Comparison of ENCODE assay signal across 2 cellular contexts in the genomic region with DNA sequence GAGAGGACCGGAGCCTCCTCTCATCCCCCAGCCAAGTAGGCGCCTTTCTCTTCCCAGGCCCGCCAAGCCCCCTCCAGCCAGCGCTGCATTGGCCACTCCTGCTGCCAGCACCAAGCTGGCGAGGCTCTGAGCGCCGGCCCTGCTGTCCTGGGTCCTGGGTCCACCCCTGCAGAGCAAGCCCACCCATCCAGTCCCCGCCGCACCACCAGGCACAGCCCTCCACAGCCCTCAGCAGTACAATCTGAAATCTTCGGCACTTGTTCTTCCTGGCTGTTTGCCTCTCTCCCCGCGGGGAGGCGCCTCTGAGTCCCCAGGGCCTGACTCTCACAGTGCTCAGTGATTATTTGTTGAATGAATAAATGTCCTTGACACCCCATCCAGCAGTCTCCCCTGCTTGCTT.
TF ChIP-seq lines count a peak whose summit lies in the region.

No MANE protein-coding gene starts in this region.

TF ChIP-seq in HCT116, 20 proteins besides CTCF, POLR2A, EP300 and RAD21 (continued from another document):
- TF ChIP-seq, protein P1, sequence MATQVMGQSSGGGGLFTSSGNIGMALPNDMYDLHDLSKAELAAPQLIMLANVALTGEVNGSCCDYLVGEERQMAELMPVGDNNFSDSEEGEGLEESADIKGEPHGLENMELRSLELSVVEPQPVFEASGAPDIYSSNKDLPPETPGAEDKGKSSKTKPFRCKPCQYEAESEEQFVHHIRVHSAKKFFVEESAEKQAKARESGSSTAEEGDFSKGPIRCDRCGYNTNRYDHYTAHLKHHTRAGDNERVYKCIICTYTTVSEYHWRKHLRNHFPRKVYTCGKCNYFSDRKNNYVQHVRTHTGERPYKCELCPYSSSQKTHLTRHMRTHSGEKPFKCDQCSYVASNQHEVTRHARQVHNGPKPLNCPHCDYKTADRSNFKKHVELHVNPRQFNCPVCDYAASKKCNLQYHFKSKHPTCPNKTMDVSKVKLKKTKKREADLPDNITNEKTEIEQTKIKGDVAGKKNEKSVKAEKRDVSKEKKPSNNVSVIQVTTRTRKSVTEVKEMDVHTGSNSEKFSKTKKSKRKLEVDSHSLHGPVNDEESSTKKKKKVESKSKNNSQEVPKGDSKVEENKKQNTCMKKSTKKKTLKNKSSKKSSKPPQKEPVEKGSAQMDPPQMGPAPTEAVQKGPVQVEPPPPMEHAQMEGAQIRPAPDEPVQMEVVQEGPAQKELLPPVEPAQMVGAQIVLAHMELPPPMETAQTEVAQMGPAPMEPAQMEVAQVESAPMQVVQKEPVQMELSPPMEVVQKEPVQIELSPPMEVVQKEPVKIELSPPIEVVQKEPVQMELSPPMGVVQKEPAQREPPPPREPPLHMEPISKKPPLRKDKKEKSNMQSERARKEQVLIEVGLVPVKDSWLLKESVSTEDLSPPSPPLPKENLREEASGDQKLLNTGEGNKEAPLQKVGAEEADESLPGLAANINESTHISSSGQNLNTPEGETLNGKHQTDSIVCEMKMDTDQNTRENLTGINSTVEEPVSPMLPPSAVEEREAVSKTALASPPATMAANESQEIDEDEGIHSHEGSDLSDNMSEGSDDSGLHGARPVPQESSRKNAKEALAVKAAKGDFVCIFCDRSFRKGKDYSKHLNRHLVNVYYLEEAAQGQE (IDR thresholded peaks at IDR 0.05; ENCODE audit: low read depth) = no peak

TF ChIP-seq in SK-N-SH treated with all-trans-retinoic acid at 6 μM for 48 hours, 23 proteins besides CTCF, POLR2A, EP300 and RAD21 (continued from another document):
- TF ChIP-seq, protein P2, sequence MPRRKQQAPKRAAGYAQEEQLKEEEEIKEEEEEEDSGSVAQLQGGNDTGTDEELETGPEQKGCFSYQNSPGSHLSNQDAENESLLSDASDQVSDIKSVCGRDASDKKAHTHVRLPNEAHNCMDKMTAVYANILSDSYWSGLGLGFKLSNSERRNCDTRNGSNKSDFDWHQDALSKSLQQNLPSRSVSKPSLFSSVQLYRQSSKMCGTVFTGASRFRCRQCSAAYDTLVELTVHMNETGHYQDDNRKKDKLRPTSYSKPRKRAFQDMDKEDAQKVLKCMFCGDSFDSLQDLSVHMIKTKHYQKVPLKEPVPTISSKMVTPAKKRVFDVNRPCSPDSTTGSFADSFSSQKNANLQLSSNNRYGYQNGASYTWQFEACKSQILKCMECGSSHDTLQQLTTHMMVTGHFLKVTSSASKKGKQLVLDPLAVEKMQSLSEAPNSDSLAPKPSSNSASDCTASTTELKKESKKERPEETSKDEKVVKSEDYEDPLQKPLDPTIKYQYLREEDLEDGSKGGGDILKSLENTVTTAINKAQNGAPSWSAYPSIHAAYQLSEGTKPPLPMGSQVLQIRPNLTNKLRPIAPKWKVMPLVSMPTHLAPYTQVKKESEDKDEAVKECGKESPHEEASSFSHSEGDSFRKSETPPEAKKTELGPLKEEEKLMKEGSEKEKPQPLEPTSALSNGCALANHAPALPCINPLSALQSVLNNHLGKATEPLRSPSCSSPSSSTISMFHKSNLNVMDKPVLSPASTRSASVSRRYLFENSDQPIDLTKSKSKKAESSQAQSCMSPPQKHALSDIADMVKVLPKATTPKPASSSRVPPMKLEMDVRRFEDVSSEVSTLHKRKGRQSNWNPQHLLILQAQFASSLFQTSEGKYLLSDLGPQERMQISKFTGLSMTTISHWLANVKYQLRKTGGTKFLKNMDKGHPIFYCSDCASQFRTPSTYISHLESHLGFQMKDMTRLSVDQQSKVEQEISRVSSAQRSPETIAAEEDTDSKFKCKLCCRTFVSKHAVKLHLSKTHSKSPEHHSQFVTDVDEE (CRISPR knock-in tag; IDR thresholded peaks at IDR 0.05) = no peak
- no peak for TF ChIP-seq CSDC2 (CRISPR knock-in tag; IDR thresholded peaks at IDR 0.05)
- TF ChIP-seq, protein P3, sequence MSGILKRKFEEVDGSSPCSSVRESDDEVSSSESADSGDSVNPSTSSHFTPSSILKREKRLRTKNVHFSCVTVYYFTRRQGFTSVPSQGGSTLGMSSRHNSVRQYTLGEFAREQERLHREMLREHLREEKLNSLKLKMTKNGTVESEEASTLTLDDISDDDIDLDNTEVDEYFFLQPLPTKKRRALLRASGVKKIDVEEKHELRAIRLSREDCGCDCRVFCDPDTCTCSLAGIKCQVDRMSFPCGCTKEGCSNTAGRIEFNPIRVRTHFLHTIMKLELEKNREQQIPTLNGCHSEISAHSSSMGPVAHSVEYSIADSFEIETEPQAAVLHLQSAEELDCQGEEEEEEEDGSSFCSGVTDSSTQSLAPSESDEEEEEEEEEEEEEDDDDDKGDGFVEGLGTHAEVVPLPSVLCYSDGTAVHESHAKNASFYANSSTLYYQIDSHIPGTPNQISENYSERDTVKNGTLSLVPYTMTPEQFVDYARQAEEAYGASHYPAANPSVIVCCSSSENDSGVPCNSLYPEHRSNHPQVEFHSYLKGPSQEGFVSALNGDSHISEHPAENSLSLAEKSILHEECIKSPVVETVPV (CRISPR knock-in tag; IDR thresholded peaks at IDR 0.05) = no peak
- TF ChIP-seq ISL1 (CRISPR knock-in tag; IDR thresholded peaks at IDR 0.05) = no peak
- TF ChIP-seq ARNTL (CRISPR knock-in tag; IDR thresholded peaks at IDR 0.05; ENCODE audit: borderline replicate concordance, low read depth) = no peak
- TF ChIP-seq BACH2 (CRISPR knock-in tag; IDR thresholded peaks at IDR 0.05; ENCODE audit: borderline replicate concordance) = no peak
- no peak for TF ChIP-seq SNAI2 (CRISPR knock-in tag; IDR thresholded peaks at IDR 0.05)
- no peak for TF ChIP-seq TOX (CRISPR knock-in tag; IDR thresholded peaks at IDR 0.05; ENCODE audit: borderline replicate concordance)
- TF ChIP-seq ZFP3 (CRISPR knock-in tag; IDR thresholded peaks at IDR 0.05) = no peak
- no peak for TF ChIP-seq ZC3H10 (CRISPR knock-in tag; IDR thresholded peaks at IDR 0.05)
- TF ChIP-seq ZNF70 (CRISPR knock-in tag; IDR thresholded peaks at IDR 0.05) = no peak
